In the genomic region with DNA sequence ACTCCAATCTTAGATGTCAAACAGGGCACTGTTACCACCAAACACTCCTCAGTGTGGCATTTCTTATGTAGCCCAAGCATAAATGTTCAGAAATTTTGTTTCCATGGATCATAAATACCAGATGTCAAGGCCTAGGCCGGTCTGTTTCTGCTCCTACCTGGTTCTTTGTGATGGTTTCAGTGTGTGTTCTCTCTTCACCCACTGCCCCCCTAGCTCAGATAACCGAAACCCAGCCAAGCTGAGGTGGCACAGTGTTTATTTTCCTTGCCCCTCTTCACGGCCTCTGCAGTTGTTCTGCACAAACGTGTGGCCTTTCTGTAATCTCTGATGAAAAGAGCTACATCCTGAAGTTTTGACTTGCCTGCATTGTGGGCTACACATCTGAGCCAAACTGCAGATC, we compare ENCODE assay signal across 19 cellular contexts.
"Had no signal": no experiment of that assay in that cellular context is flagged by ENCODE, and none has a peak within 500 bp of the region (broad histone marks: within the 10 kb centered on the region; RNA-seq: fewer than 3 reads in every experiment).

No MANE protein-coding gene starts in this region.

- ATAC-seq: activated CD4-positive, alpha-beta T cell treated with anti-CD3 and anti-CD28 coated beads for 36 hours; activated T-cell treated with anti-CD3 and anti-CD28 coated beads, Interleukin-2, amount 50 U/mL, for 4 hours; stimulated activated memory B cell treated with anti-CD40 and anti-IgM and Interleukin-4, amounts not matched to agents 10 μg/mL and 1 μg/mL and 100 μg/mL, for 72 hours had no signal

- H3K36me3 ChIP-seq: cardiac muscle cell, neutrophil, upper lobe of left lung, WERI-Rb-1 had no signal

- H3K4me3 ChIP-seq: adrenal gland, cardiac muscle cell, dorsolateral prefrontal cortex, hepatocyte, upper lobe of left lung had no signal

- H3K9me3 ChIP-seq: adrenal gland, neutrophil, upper lobe of left lung had no signal

- H3K27ac ChIP-seq: adrenal gland, cardiac muscle cell, dorsolateral prefrontal cortex, hepatocyte, neutrophil, parathyroid adenoma, WERI-Rb-1 had no signal

- H3K4me2 ChIP-seq: hepatocyte had no signal

- DNase-seq: activated CD4-positive, alpha-beta memory T cell treated with anti-CD3 and anti-CD28 coated beads, Interleukin-2, amount 10 ng/mL, durations not matched to agents 7 days and 5 days; activated CD4-positive, alpha-beta T cell treated with anti-CD3 and anti-CD28 coated beads for 36 hours; activated effector memory CD4-positive, alpha-beta T cell treated with Interleukin-2 at 50 U/mL for 16 hours; activated naive CD4-positive, alpha-beta T cell treated with anti-CD3 and anti-CD28 coated beads, Interleukin-2, amount 50 U/mL, for 16 hours; activated T-cell treated with anti-CD3 and anti-CD28 coated beads, Interleukin-2, amount 50 U/mL, for 4 hours; adrenal gland; dorsolateral prefrontal cortex; islet precursor cell; midbrain; stimulated activated CD4-positive, alpha-beta T cell treated with anti-CD3 and anti-CD28 coated beads, Interleukin-2, amount 100 ng/mL, for 48 hours; substantia nigra; T-helper 1 cell; upper lobe of left lung; WERI-Rb-1 had no signal

- H3K79me2 ChIP-seq: hepatocyte, parathyroid adenoma had no signal

- H3K27me3 ChIP-seq: adrenal gland, cardiac muscle cell, hepatocyte, neutrophil, upper lobe of left lung had no signal
